24 cellular contexts compared by ENCODE assay signal in genomic region chr17:21539146-21539545, GRCh38.
DNase-seq lines count a peak whose midpoint lies in the region; ATAC-seq and TF ChIP-seq lines count a peak whose summit lies in the region.
"Had no signal": no experiment of that assay in that cellular context is flagged by ENCODE, and none has a peak within 500 bp of the region (broad histone marks: within the 10 kb centered on the region; RNA-seq: fewer than 3 reads in every experiment).

No MANE protein-coding gene starts in this region.

- H3K4me1 ChIP-seq in breast epithelium = no peaks in the 10 kb centered on the region
- no peaks in the 10 kb centered on the region for H3K4me1 ChIP-seq in PC-3 (ENCODE audit: insufficient read depth, low read length)
- H3K4me1 ChIP-seq in transverse colon = peaks cover 0 to 15% (median 8%) of the 10 kb centered on the region in 4 donors

- no peak overlapping the region for H3K4me2 ChIP-seq in PC-3 (ENCODE audit: low read length)

- peaks cover 22% of the 10 kb centered on the region for H3K36me3 Mint-ChIP-seq in MCF 10A (ENCODE audit: insufficient read depth, unreplicated experiment)

- in situ Hi-C loops in transverse colon (cut with MboI; ENCODE audit: low pct_ligation_motif_present in 1 of 4, low pct_unique_long_range_greater_than_20kb in 1 of 4, low sequenced_read_pairs in 3 of 4) = no loop called here

- ATAC-seq in PC-3 (peak; percentile 82), HG02763 (IDR thresholded peaks at IDR 0.05; ENCODE audit: unreplicated experiment) (no peak), GM19463 (IDR thresholded peaks at IDR 0.05; ENCODE audit: unreplicated experiment) (no peak)
- ATAC-seq: right cardiac atrium, SK-N-SH treated with all-trans-retinoic acid at 6 μM for 48 hours, WTC11 had no signal

- H3K9me2 ChIP-seq in PC-3 (replicated peaks; ENCODE audit: low read length) = no peaks in the 10 kb centered on the region

- CTCF ChIA-PET in MCF 10A (lab: Yijun Ruan, JAX) (no interaction called here), PC-3 (lab: Charles Lee) (no interaction called here)

- peaks cover 11% of the 10 kb centered on the region for H3F3A ChIP-seq in PC-3 (ENCODE audit: low read length, unreplicated experiment)

- peaks cover 0 to 9% of the 10 kb centered on the region in 2 donors for H3K9me3 ChIP-seq in breast epithelium
- peaks cover 22% of the 10 kb centered on the region for H3K9me3 ChIP-seq in PC-3 (ENCODE audit: low read length)
- peaks cover 9 to 11% of the 10 kb centered on the region in 2 donors for H3K9me3 ChIP-seq in transverse colon
- H3K9me3 ChIP-seq: ovary had no signal

- H2AFZ ChIP-seq in PC-3 (ENCODE audit: low read length) = no peak overlapping the region

- H3K27me3 Mint-ChIP-seq in MCF 10A (ENCODE audit: insufficient read depth, unreplicated experiment) = no peaks in the 10 kb centered on the region
- H3K27me3 Mint-ChIP-seq: activated CD4-positive, alpha-beta memory T cell treated with anti-CD3 and anti-CD28 coated beads, Interleukin-2, amount 10 ng/mL, durations not matched to agents 7 days and 5 days; dendritic cell treated with granulocyte-macrophage colony-stimulating factor and Interleukin-4, amounts not matched to agents 40 ng/mL and 50 ng/mL, for 4 days had no signal

- TF ChIP-seq POLR2A in breast epithelium (IDR thresholded peaks at IDR 0.05) = no peak
- TF ChIP-seq POLR2A in transverse colon (IDR thresholded peaks at IDR 0.05) = no peak

- H3K27ac Mint-ChIP-seq in MCF 10A (ENCODE audit: low read depth, unreplicated experiment) = peak overlapping the region; percentile 23
- H3K27ac Mint-ChIP-seq: activated CD4-positive, alpha-beta memory T cell treated with anti-CD3 and anti-CD28 coated beads, Interleukin-2, amount 10 ng/mL, durations not matched to agents 7 days and 5 days; dendritic cell treated with granulocyte-macrophage colony-stimulating factor and Interleukin-4, amounts not matched to agents 40 ng/mL and 50 ng/mL, for 4 days; mesothelial cell of epicardium; natural killer cell treated with Interleukin-12 subunit alpha and Interleukin-12 subunit beta and Interleukin-15 and Interleukin-18, amount 100 ng/mL, for 72 hours; WTC11 had no signal

- no peaks in the 10 kb centered on the region for H3K36me3 ChIP-seq in breast epithelium
- H3K36me3 ChIP-seq in PC-3 (ENCODE audit: low read depth, low read length) = peaks cover 63% of the 10 kb centered on the region
- peaks cover 0 to 7% (median 0%) of the 10 kb centered on the region in 4 donors for H3K36me3 ChIP-seq in transverse colon
- H3K36me3 ChIP-seq: cardiac muscle cell, ovary had no signal

- no peak overlapping the region for H3K4me3 Mint-ChIP-seq in MCF 10A (ENCODE audit: unreplicated experiment)
- H3K4me3 Mint-ChIP-seq: activated CD4-positive, alpha-beta memory T cell treated with anti-CD3 and anti-CD28 coated beads, Interleukin-2, amount 10 ng/mL, durations not matched to agents 7 days and 5 days; dendritic cell treated with granulocyte-macrophage colony-stimulating factor and Interleukin-4, amounts not matched to agents 40 ng/mL and 50 ng/mL, for 4 days; mesothelial cell of epicardium; natural killer cell treated with Interleukin-12 subunit alpha and Interleukin-12 subunit beta and Interleukin-15 and Interleukin-18, amount 100 ng/mL, for 72 hours; WTC11 had no signal

- POLR2A ChIA-PET in MCF 10A (lab: Yijun Ruan, JAX) = interaction anchor here (0.7 to 1.0 kb wide), 2 partner anchors 11 to 12 kb away, joined by 3 to 5 read pairs; no protein-coding TSS in a partner anchor
- POLR2A ChIA-PET in PC-3 (lab: Charles Lee; ENCODE audit: unreplicated experiment) = no interaction called here

- H3K27me3 ChIP-seq in breast epithelium = no peaks in the 10 kb centered on the region
- H3K27me3 ChIP-seq in PC-3 (ENCODE audit: low read length) = no peaks in the 10 kb centered on the region
- H3K27me3 ChIP-seq in transverse colon = no peaks in the 10 kb centered on the region
- H3K27me3 ChIP-seq: cardiac muscle cell, ovary had no signal

- H3K79me2 ChIP-seq in PC-3 (ENCODE audit: low read length) = peaks cover 18% of the 10 kb centered on the region

- peaks cover 7% of the 10 kb centered on the region for H3K4me1 Mint-ChIP-seq in MCF 10A (ENCODE audit: insufficient read depth, unreplicated experiment)
- H3K4me1 Mint-ChIP-seq: mesothelial cell of epicardium, WTC11 had no signal

- peak; percentile 35 for DNase-seq in MCF 10A (ENCODE audit: unreplicated experiment)
- DNase-seq in breast epithelium (ENCODE audit: low spot score in 2 of 2) = no peak
- DNase-seq in PC-3 = peak; percentile 74
- peak; percentile 11 for DNase-seq in fibroblast of gingiva (ENCODE audit: low read depth)
- no peak for DNase-seq in transverse colon
- no peak for DNase-seq in SKM-1 (lab: John Stamatoyannopoulos, UW; ENCODE audit: unreplicated experiment)
- DNase-seq: activated CD4-positive, alpha-beta memory T cell treated with anti-CD3 and anti-CD28 coated beads, Interleukin-2, amount 10 ng/mL, durations not matched to agents 7 days and 5 days; KG1; NCI-H1048; NCI-H510A; ovary; right cardiac atrium; RPMI8226; T-helper 9 cell had no signal

- H3K9me3 Mint-ChIP-seq in MCF 10A (ENCODE audit: unreplicated experiment) = no peaks in the 10 kb centered on the region

- H3K27ac ChIP-seq in breast epithelium (no peak overlapping the region), PC-3 (ENCODE audit: low read length) (no peak overlapping the region), transverse colon (no peak overlapping the region)
- H3K27ac ChIP-seq: C4-2B, cardiac muscle cell, ovary, thoracic aorta had no signal

- no peak overlapping the region for H3K9ac ChIP-seq in PC-3 (ENCODE audit: low read length)

- no TSS peak for BruUV-seq in MCF 10A (replicated peaks; lab: Mats Ljungman, UMichigan)
- no TSS peak for BruUV-seq in PC-3 (replicated peaks; lab: Mats Ljungman, UMichigan)

- intact Hi-C loops in MCF 10A (cut with micrococcal nuclease) = no loop called here
- intact Hi-C loops in breast epithelium (cut with DNase I; ENCODE audit: low total_unique reads) = no loop called here
- intact Hi-C loops in PC-3 (cut with micrococcal nuclease) = no loop called here
- intact Hi-C loops in transverse colon (cut with DNase I; ENCODE audit: low total_unique reads) = no loop called here

- H3K4me3 ChIP-seq in breast epithelium (no peak overlapping the region), PC-3 (ENCODE audit: low read length) (no peak overlapping the region), transverse colon (no peak overlapping the region)
- H3K4me3 ChIP-seq: cardiac muscle cell, ovary, thoracic aorta had no signal

- TF ChIP-seq EP300 in transverse colon (IDR thresholded peaks at IDR 0.05; ENCODE audit: low read depth) = no peak

- no peaks in the 10 kb centered on the region for H4K20me1 ChIP-seq in PC-3 (ENCODE audit: low read length)

- TF ChIP-seq CTCF in MCF 10A (IDR thresholded peaks at IDR 0.05; ENCODE audit: unreplicated experiment) (no peak), breast epithelium (IDR thresholded peaks at IDR 0.05) (no peak), PC-3 (conservative IDR thresholded peaks at IDR 0.05; ENCODE audit: low read depth, low read length) (no peak), transverse colon (IDR thresholded peaks at IDR 0.05) (no peak)

- 35 to 50% methylated on average over 2 of the region's 2 CpGs for WGBS in transverse colon (ENCODE audit: low coverage in 1 of 2), 2 donors

Comparison
In these comparisons a context has a peak if more than half of its experiments do, and no peak if none do; other contexts are left out.
1. DNase-seq: peak in MCF 10A (single experiment), PC-3 (single experiment) and fibroblast of gingiva (single experiment); none in breast epithelium (0 of 2), transverse colon (single experiment) and SKM-1 (single experiment).